In genomic region chr2:88671786-88672427, GRCh38 we compare ENCODE assay signal across 8 cellular contexts. TPM values are rescaled to one million over a fixed set of nuclear protein-coding genes. Genes with fewer than 3 reads are reported as not detected.
DNase-seq lines count a peak whose midpoint lies in the region; ATAC-seq, FAIRE-seq and TF ChIP-seq lines count a peak whose summit lies in the region.

No MANE protein-coding gene starts in this region.

- H3K27ac ChIP-seq in HepG2 (ENCODE audit: extremely low read length, insufficient read depth, low read length), result no peak overlapping the region

- peaks cover 13% of the 10 kb centered on the region for H3K4me1 ChIP-seq in HepG2 (ENCODE audit: insufficient read depth, low read length)

- CTCF ChIA-PET in HepG2 (lab: Yijun Ruan, JAX; ENCODE audit: low intra/inter-chr PET ratio, low total read pairs), result interaction anchor here (6.6 kb wide), 1 partner anchor 81 kb away, joined by 139 read pairs; no protein-coding TSS in a partner anchor

- TF ChIP-seq CTCF in cardiac fibroblast (IDR thresholded peaks at IDR 0.05; ENCODE audit: low read depth, low read length) (peak; percentile 79), HepG2 (CRISPR knock-in tag; IDR thresholded peaks at IDR 0.05) (peak; percentile 93)

- TF ChIP-seq POLR2A in HepG2 (IDR thresholded peaks at IDR 0.05; ENCODE audit: insufficient read depth in 1 of 2, low read depth in 2 of 2, low read length in 2 of 2), result no peak

- no peaks in the 10 kb centered on the region for H3K27me3 ChIP-seq in HepG2 (ENCODE audit: control insufficient read depth in 1 of 2, insufficient read depth in 2 of 2, low read length in 2 of 2)

- no peaks in the 10 kb centered on the region for H3K36me3 Mint-ChIP-seq in activated naive CD8-positive, alpha-beta T cell treated with anti-CD3 and anti-CD28 coated beads, Interleukin-2, amount 50 U/mL, for 24 hours (ENCODE audit: low read depth)
- H3K36me3 Mint-ChIP-seq in activated naive CD8-positive, alpha-beta T cell treated with anti-CD3 and anti-CD28 coated beads for 36 hours, result no peaks in the 10 kb centered on the region

- no TSS peak for BruUV-seq in HepG2 (replicated peaks; lab: Mats Ljungman, UMichigan)

- H3K4me3 Mint-ChIP-seq in activated naive CD8-positive, alpha-beta T cell treated with anti-CD3 and anti-CD28 coated beads, Interleukin-2, amount 50 U/mL, for 24 hours, result no peak overlapping the region
- H3K4me3 Mint-ChIP-seq in activated naive CD8-positive, alpha-beta T cell treated with anti-CD3 and anti-CD28 coated beads for 36 hours, result no peak overlapping the region

- peak; percentile 76 for TF ChIP-seq RAD21 in HepG2 (CRISPR knock-in tag; IDR thresholded peaks at IDR 0.05)

- in situ Hi-C loops in HepG2 (cut with HindIII; ENCODE audit: extremely low pct_ligation_motif_present, low pct_unique_long_range_greater_than_20kb), result no loop called here

- FAIRE-seq in HepG2 (lab: Jason Lieb, UNC) (no peak), urothelium cell line (lab: Jason Lieb, UNC) (peak; percentile 50)

- no peaks in the 10 kb centered on the region for H3K27me3 Mint-ChIP-seq in activated naive CD8-positive, alpha-beta T cell treated with anti-CD3 and anti-CD28 coated beads, Interleukin-2, amount 50 U/mL, for 24 hours
- H3K27me3 Mint-ChIP-seq in activated naive CD8-positive, alpha-beta T cell treated with anti-CD3 and anti-CD28 coated beads for 36 hours, result peaks cover 3% of the 10 kb centered on the region

- no peak overlapping the region for H3K4me2 ChIP-seq in HepG2 (ENCODE audit: low read depth, low read length)

- H2AFZ ChIP-seq in HepG2 (ENCODE audit: low read length), result no peak overlapping the region

- H3K9me3 ChIP-seq in HepG2 (ENCODE audit: low read length), result no peaks in the 10 kb centered on the region

- no peak overlapping the region for H3K27ac Mint-ChIP-seq in activated naive CD8-positive, alpha-beta T cell treated with anti-CD3 and anti-CD28 coated beads, Interleukin-2, amount 50 U/mL, for 24 hours
- no peak overlapping the region for H3K27ac Mint-ChIP-seq in activated naive CD8-positive, alpha-beta T cell treated with anti-CD3 and anti-CD28 coated beads for 36 hours

- H3K9me3 Mint-ChIP-seq in activated naive CD8-positive, alpha-beta T cell treated with anti-CD3 and anti-CD28 coated beads, Interleukin-2, amount 50 U/mL, for 24 hours, result no peaks in the 10 kb centered on the region
- H3K9me3 Mint-ChIP-seq in activated naive CD8-positive, alpha-beta T cell treated with anti-CD3 and anti-CD28 coated beads for 36 hours, result no peaks in the 10 kb centered on the region

- peak; percentile 49 for ATAC-seq in activated naive CD8-positive, alpha-beta T cell treated with anti-CD3 and anti-CD28 coated beads, Interleukin-2, amount 50 U/mL, for 24 hours
- ATAC-seq in HG03521 (IDR thresholded peaks at IDR 0.05; ENCODE audit: unreplicated experiment) (peak; percentile 55), HepG2 (peak; percentile 78), GM19395 (IDR thresholded peaks at IDR 0.05; ENCODE audit: unreplicated experiment) (no peak)

- no peak for DNase-seq in activated naive CD8-positive, alpha-beta T cell treated with anti-CD3 and anti-CD28 coated beads, Interleukin-2, amount 50 U/mL, for 24 hours
- no peak for DNase-seq in activated naive CD8-positive, alpha-beta T cell treated with anti-CD3 and anti-CD28 coated beads for 36 hours
- DNase-seq in NOMO-1 treated with dmso at 0.1 percent for 144 hours (lab: John Stamatoyannopoulos, UW; ENCODE audit: unreplicated experiment) (peak; percentile 17), cardiac fibroblast (ENCODE audit: low read depth in 2 of 2) (peak; percentile 74), HepG2 (ENCODE audit: low spot score) (peak; percentile 50), urothelium cell line (ENCODE audit: low spot score) (peak; percentile 68)

- H3K9ac ChIP-seq in HepG2 (ENCODE audit: insufficient read depth, low read depth, low read length), result no peak overlapping the region

- no peak for TF ChIP-seq EP300 in HepG2 (IDR thresholded peaks at IDR 0.05; ENCODE audit: low read depth in 2 of 2, low read length in 2 of 2)
- no peak for TF ChIP-seq EP300 in HepG2 (CRISPR knock-in tag; IDR thresholded peaks at IDR 0.05; ENCODE audit: borderline replicate concordance)

- no peaks in the 10 kb centered on the region for H3K36me3 ChIP-seq in HepG2 (replicated peaks in 1 of 2; ENCODE audit: control insufficient read depth in 1 of 2, insufficient read depth in 2 of 2, low read length in 2 of 2)

- H3K4me3 ChIP-seq in cardiac fibroblast (replicated peaks in 1 of 2; ENCODE audit: low read depth in 2 of 2, low read length in 2 of 2) (no peak overlapping the region), HepG2 (replicated peaks in 1 of 3; ENCODE audit: insufficient read depth in 1 of 3, low read depth in 2 of 3, low read length in 3 of 3) (no peak overlapping the region)

- no peaks in the 10 kb centered on the region for H3K4me1 Mint-ChIP-seq in activated naive CD8-positive, alpha-beta T cell treated with anti-CD3 and anti-CD28 coated beads, Interleukin-2, amount 50 U/mL, for 24 hours
- H3K4me1 Mint-ChIP-seq in activated naive CD8-positive, alpha-beta T cell treated with anti-CD3 and anti-CD28 coated beads for 36 hours, result no peaks in the 10 kb centered on the region

- 46% methylated on average over 11 of the region's 11 CpGs for WGBS in HepG2 (ENCODE audit: low lambda C conversion rate)

- H4K20me1 ChIP-seq in HepG2 (ENCODE audit: insufficient read depth, low read length), result no peaks in the 10 kb centered on the region

- intact Hi-C loops in HepG2 (cut with micrococcal nuclease; ENCODE audit: unreplicated experiment), result no loop called here

- H3K79me2 ChIP-seq in HepG2 (ENCODE audit: insufficient read depth, low read length), result no peaks in the 10 kb centered on the region

- POLR2A ChIA-PET in HepG2 (lab: Yijun Ruan, JAX), result interaction anchor here (0.6 to 1.2 kb wide), 3 partner anchors 9 to 44 kb away, joined by 3 to 10 read pairs (median 5); no protein-coding TSS in a partner anchor

TF ChIP-seq in HepG2, 621 proteins besides CTCF, POLR2A, EP300 and RAD21 (continues in another document):
- TF ChIP-seq KLF6 (CRISPR knock-in tag; IDR thresholded peaks at IDR 0.05), result no peak

RNA-seq across cellular contexts. Expression of gene RPIA, which starts 19.6 kb away (rescaled TPM):
- total RNA-seq in activated naive CD8-positive, alpha-beta T cell treated with anti-CD3 and anti-CD28 coated beads for 36 hours, result 10 to 100 TPM; 87.6 to 88.5 TPM
- total RNA-seq in HepG2 (2016; rRNA removed; fragmentation: Illumina TruSeq; extraction: Trizol), result 23.9 and 31.6 TPM in 2 replicates
- 12.9 and 13.3 TPM in 2 replicates for total RNA-seq in HepG2 (2016; cell fraction: cytosol; rRNA removed; fragmentation: Illumina TruSeq; extraction: Trizol; ENCODE audit: low read depth)
- 23.0 and 31.5 TPM in 2 replicates for total RNA-seq in HepG2 (2016; cell fraction: insoluble cytoplasmic fraction; rRNA removed; fragmentation: Illumina TruSeq; extraction: Trizol)
- total RNA-seq in HepG2 (2016; cell fraction: membrane; rRNA removed; fragmentation: Illumina TruSeq; extraction: Trizol), result 25.6 and 26.4 TPM in 2 replicates
- total RNA-seq in HepG2 (2016; cell fraction: nucleus; rRNA removed; fragmentation: Illumina TruSeq; extraction: Trizol), result 14.1 and 18.1 TPM in 2 replicates
- polyA plus RNA-seq in HepG2 (2011; rRNA removed), result 13.3 and 13.7 TPM in 2 replicates
- 12.9 and 13.4 TPM in 2 replicates for polyA plus RNA-seq in HepG2 (2011; cell fraction: cytosol; rRNA removed)
- polyA plus RNA-seq in HepG2 (2011; cell fraction: nucleus; rRNA removed), result 6.1 and 9.3 TPM in 2 replicates
- 21.5 and 22.6 TPM in 2 replicates for polyA plus RNA-seq in HepG2 (2012)
- 23.8 and 26.4 TPM in 2 replicates for polyA plus RNA-seq in HepG2 (2016; cell fraction: cytosol; fragmentation: Illumina TruSeq; extraction: Trizol; ENCODE audit: low read depth)
- 50.9 and 54.3 TPM in 2 replicates for polyA plus RNA-seq in HepG2 (2016; cell fraction: insoluble cytoplasmic fraction; fragmentation: Illumina TruSeq; extraction: Trizol; ENCODE audit: low read depth)
- polyA plus RNA-seq in HepG2 (2016; cell fraction: membrane; fragmentation: Illumina TruSeq; extraction: Trizol; ENCODE audit: low read depth), result 31.6 and 32.5 TPM in 2 replicates
- polyA plus RNA-seq in HepG2 (2016; cell fraction: nucleus; fragmentation: Illumina TruSeq; extraction: Trizol; ENCODE audit: insufficient read depth, low read depth), result 37.5 and 37.9 TPM in 2 replicates
- 8.2 and 8.9 TPM in 2 replicates for polyA minus RNA-seq in HepG2 (2011; rRNA and poly(A)+ RNA removed; ENCODE audit: low replicate concordance)
- 7.5 and 8.7 TPM in 2 replicates for polyA minus RNA-seq in HepG2 (2011; cell fraction: cytosol; rRNA and poly(A)+ RNA removed)
- 10.8 and 12.0 TPM in 2 replicates for polyA minus RNA-seq in HepG2 (2011; cell fraction: nucleus; rRNA and poly(A)+ RNA removed)

RNA-seq across cellular contexts. Expression of gene EIF2AK3, which starts 44.6 kb away (rescaled TPM):
- 10 to 100 TPM; 10.6 to 14.7 TPM for total RNA-seq in activated naive CD8-positive, alpha-beta T cell treated with anti-CD3 and anti-CD28 coated beads for 36 hours
- 19.3 and 30.6 TPM in 2 replicates for total RNA-seq in HepG2 (2016; rRNA removed; fragmentation: Illumina TruSeq; extraction: Trizol)
- total RNA-seq in HepG2 (2016; cell fraction: cytosol; rRNA removed; fragmentation: Illumina TruSeq; extraction: Trizol; ENCODE audit: low read depth), result 1.9 and 4.1 TPM in 2 replicates
- total RNA-seq in HepG2 (2016; cell fraction: insoluble cytoplasmic fraction; rRNA removed; fragmentation: Illumina TruSeq; extraction: Trizol), result 16.3 and 30.3 TPM in 2 replicates
- total RNA-seq in HepG2 (2016; cell fraction: membrane; rRNA removed; fragmentation: Illumina TruSeq; extraction: Trizol), result 5.7 and 7.5 TPM in 2 replicates
- total RNA-seq in HepG2 (2016; cell fraction: nucleus; rRNA removed; fragmentation: Illumina TruSeq; extraction: Trizol), result 44.3 and 53.8 TPM in 2 replicates
- 10.3 and 11.6 TPM in 2 replicates for polyA plus RNA-seq in HepG2 (2011; rRNA removed)
- polyA plus RNA-seq in HepG2 (2011; cell fraction: cytosol; rRNA removed), result 5.9 and 10.2 TPM in 2 replicates
- polyA plus RNA-seq in HepG2 (2011; cell fraction: nucleus; rRNA removed), result 8.8 and 10.0 TPM in 2 replicates
- polyA plus RNA-seq in HepG2 (2012), result 16.3 and 19.2 TPM in 2 replicates
- polyA plus RNA-seq in HepG2 (2016; cell fraction: cytosol; fragmentation: Illumina TruSeq; extraction: Trizol; ENCODE audit: low read depth), result 0.80 and 1.0 TPM in 2 replicates
- polyA plus RNA-seq in HepG2 (2016; cell fraction: insoluble cytoplasmic fraction; fragmentation: Illumina TruSeq; extraction: Trizol; ENCODE audit: low read depth), result 8.4 and 9.4 TPM in 2 replicates
- polyA plus RNA-seq in HepG2 (2016; cell fraction: membrane; fragmentation: Illumina TruSeq; extraction: Trizol; ENCODE audit: low read depth), result 1.9 TPM in 2 replicates
- 38.2 and 39.9 TPM in 2 replicates for polyA plus RNA-seq in HepG2 (2016; cell fraction: nucleus; fragmentation: Illumina TruSeq; extraction: Trizol; ENCODE audit: insufficient read depth, low read depth)
- polyA minus RNA-seq in HepG2 (2011; rRNA and poly(A)+ RNA removed; ENCODE audit: low replicate concordance), result 5.4 and 6.6 TPM in 2 replicates
- 14.1 and 21.9 TPM in 2 replicates for polyA minus RNA-seq in HepG2 (2011; cell fraction: cytosol; rRNA and poly(A)+ RNA removed)
- 34.6 and 44.7 TPM in 2 replicates for polyA minus RNA-seq in HepG2 (2011; cell fraction: nucleus; rRNA and poly(A)+ RNA removed)

Comparison
In these comparisons a context has a peak if more than half of its experiments do, and no peak if none do; other contexts are left out.
1. DNase-seq: peak in NOMO-1 treated with dmso at 0.1 percent for 144 hours (single experiment), cardiac fibroblast (2 of 2), HepG2 (single experiment) and urothelium cell line (single experiment); none in activated naive CD8-positive, alpha-beta T cell treated with anti-CD3 and anti-CD28 coated beads, Interleukin-2, amount 50 U/mL, for 24 hours (single experiment) and activated naive CD8-positive, alpha-beta T cell treated with anti-CD3 and anti-CD28 coated beads for 36 hours (single experiment).